ENCODE assay signal across 1 cellular context in the genomic region with DNA sequence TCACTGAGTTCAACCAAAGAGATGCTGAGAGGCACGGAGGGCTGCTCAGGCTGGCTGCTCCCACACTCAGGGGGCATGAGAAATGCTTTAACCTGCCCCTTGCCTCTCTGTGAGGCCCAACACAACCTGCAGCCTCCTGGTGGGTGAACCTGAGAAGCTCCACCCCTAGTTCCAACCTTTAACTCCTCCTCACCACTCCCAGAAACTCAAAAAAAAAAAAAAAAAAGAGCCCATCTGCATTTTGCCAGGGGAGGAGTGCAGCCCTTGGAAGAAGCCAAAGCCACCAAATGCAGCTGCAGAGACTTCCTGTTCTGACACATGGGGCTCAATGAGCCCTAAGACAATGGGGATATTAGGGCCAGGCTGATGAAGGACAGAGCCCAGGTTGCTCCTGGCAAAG.
TF ChIP-seq lines count a peak whose summit lies in the region.

No MANE protein-coding gene starts in this region.

TF ChIP-seq in HCT116, 20 proteins besides CTCF, POLR2A, EP300 and RAD21 (continued from another document):
- TF ChIP-seq, protein P1, sequence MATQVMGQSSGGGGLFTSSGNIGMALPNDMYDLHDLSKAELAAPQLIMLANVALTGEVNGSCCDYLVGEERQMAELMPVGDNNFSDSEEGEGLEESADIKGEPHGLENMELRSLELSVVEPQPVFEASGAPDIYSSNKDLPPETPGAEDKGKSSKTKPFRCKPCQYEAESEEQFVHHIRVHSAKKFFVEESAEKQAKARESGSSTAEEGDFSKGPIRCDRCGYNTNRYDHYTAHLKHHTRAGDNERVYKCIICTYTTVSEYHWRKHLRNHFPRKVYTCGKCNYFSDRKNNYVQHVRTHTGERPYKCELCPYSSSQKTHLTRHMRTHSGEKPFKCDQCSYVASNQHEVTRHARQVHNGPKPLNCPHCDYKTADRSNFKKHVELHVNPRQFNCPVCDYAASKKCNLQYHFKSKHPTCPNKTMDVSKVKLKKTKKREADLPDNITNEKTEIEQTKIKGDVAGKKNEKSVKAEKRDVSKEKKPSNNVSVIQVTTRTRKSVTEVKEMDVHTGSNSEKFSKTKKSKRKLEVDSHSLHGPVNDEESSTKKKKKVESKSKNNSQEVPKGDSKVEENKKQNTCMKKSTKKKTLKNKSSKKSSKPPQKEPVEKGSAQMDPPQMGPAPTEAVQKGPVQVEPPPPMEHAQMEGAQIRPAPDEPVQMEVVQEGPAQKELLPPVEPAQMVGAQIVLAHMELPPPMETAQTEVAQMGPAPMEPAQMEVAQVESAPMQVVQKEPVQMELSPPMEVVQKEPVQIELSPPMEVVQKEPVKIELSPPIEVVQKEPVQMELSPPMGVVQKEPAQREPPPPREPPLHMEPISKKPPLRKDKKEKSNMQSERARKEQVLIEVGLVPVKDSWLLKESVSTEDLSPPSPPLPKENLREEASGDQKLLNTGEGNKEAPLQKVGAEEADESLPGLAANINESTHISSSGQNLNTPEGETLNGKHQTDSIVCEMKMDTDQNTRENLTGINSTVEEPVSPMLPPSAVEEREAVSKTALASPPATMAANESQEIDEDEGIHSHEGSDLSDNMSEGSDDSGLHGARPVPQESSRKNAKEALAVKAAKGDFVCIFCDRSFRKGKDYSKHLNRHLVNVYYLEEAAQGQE (IDR thresholded peaks at IDR 0.05; ENCODE audit: low read depth), result no peak
